In genomic region chr9:74073897-74074296, GRCh38 we compare ENCODE assay signal across 25 cellular contexts.
"Had no signal": no experiment of that assay in that cellular context is flagged by ENCODE, and none has a peak within 500 bp of the region (broad histone marks: within the 10 kb centered on the region; RNA-seq: fewer than 3 reads in every experiment).

No MANE protein-coding gene starts in this region.

- H3K36me3 ChIP-seq: stomach, suprapubic skin, thoracic aorta, thyroid gland, tibial artery, tibial nerve, transverse colon, upper lobe of left lung, uterus, vagina had no signal

- H3K4me3 ChIP-seq: stomach, suprapubic skin, testis, thoracic aorta, thyroid gland, tibial artery, tibial nerve, transverse colon, upper lobe of left lung, uterus, vagina had no signal

- H3K27ac ChIP-seq: stomach, suprapubic skin, testis, thoracic aorta, thyroid gland, tibial artery, tibial nerve, transverse colon, upper lobe of left lung, uterus, vagina had no signal

- ATAC-seq: stimulated activated effector memory CD8-positive, alpha-beta T cell treated with anti-CD3 and anti-CD28 coated beads, Interleukin-12 subunit alpha, Interleukin-12 subunit beta, amount 100 ng/mL, for 72 hours; stimulated activated memory B cell treated with anti-CD40 and anti-IgM and Interleukin-4, amounts not matched to agents 10 μg/mL and 1 μg/mL and 100 μg/mL, for 72 hours; stimulated activated naive B cell treated with anti-CD40 and anti-IgM and Interleukin-4, amounts not matched to agents 10 μg/mL and 1 μg/mL and 100 μg/mL, for 72 hours; stimulated activated naive CD8-positive, alpha-beta T cell treated with anti-CD3 and anti-CD28 coated beads, Interleukin-15, amount 100 ng/mL, for 72 hours; stimulated activated naive CD8-positive, alpha-beta T cell treated with anti-CD3 and anti-CD28 coated beads, Interleukin-15, Interleukin-2, amounts not matched to agents 100 U/mL and 50 U/mL, for 24 hours had no signal

- H3K27me3 ChIP-seq: stomach, suprapubic skin, testis, thyroid gland, tibial artery, tibial nerve, transverse colon, upper lobe of left lung, uterus, vagina had no signal

- DNase-seq: stimulated activated CD4-positive, alpha-beta T cell treated with anti-CD3 and anti-CD28 coated beads, Interleukin-2, amount 100 ng/mL, for 48 hours; stimulated activated CD4-positive, alpha-beta T cell treated with anti-CD3 and anti-CD28 coated beads, Interleukin-4, amount 100 ng/mL, for 1 hour; stimulated activated CD4-positive, alpha-beta T cell treated with anti-CD3 and anti-CD28 coated beads, Interleukin-4, amount 100 ng/mL, for 24 hours; stimulated activated CD4-positive, alpha-beta T cell treated with anti-CD3 and anti-CD28 coated beads, Interleukin-4, amount 100 ng/mL, for 4 hours; stimulated activated CD8-positive, alpha-beta memory T cell treated with anti-CD3 and anti-CD28 coated beads, Interleukin-4, amount 100 ng/mL, for 48 hours; stimulated activated naive B cell treated with anti-CD40 and anti-IgM and Interleukin-4, amounts not matched to agents 10 μg/mL and 1 μg/mL and 100 μg/mL, for 72 hours; stimulated activated naive CD4-positive, alpha-beta T cell; stimulated activated naive CD4-positive, alpha-beta T cell treated with Interleukin-2 at 50 U/mL for 16 hours; stimulated activated naive CD8-positive, alpha-beta T cell treated with anti-CD3 and anti-CD28 coated beads, Interleukin-15, amount 100 ng/mL, for 72 hours; stimulated activated naive CD8-positive, alpha-beta T cell treated with anti-CD3 and anti-CD28 coated beads, Interleukin-15, Interleukin-2, amounts not matched to agents 100 U/mL and 50 U/mL, for 24 hours; stomach; substantia nigra; testis; thyroid gland; tibial artery; transverse colon; trophoblast cell; uterus had no signal

- H3K4me1 ChIP-seq: stomach, suprapubic skin, testis, thyroid gland, tibial artery, tibial nerve, transverse colon, upper lobe of left lung, uterus, vagina had no signal

- H3K9me3 ChIP-seq: testis, thyroid gland, uterus, vagina had no signal
